In the genomic region with DNA sequence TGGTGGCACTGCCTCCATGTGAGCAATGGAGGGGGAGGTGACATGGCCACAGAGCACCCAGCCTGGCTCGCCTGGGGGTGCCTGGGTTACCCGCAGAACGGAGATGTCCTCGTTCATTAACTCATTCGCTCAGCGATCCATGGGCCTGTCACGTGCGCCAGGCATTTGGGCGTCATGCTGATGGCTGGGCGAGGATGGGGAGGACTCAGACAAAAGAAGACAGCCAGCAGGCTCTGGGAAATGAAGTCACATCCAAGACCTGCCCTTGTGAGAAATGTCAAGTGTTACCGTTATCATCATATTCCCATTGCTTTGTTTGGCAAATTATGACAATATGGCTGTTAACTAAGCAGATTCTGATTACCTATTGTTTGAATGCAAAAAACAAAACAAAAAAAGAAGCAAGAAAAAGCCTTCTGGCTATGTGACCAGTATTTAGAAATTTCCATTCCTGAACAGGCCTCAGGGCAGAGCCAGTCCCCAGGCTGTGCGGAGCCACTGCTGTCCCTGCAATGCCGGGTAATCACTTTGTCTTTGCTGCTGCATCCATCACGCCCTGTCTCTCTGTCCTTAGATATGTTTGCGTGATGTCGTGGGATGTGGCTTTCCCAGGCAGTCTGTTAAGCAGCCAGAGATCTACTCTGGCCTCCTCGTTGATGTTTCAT, we compare ENCODE assay signal across 17 cellular contexts. TPM values are rescaled to one million over a fixed set of nuclear protein-coding genes. Genes with fewer than 3 reads are reported as not detected.
DNase-seq lines count a peak whose midpoint lies in the region; ATAC-seq and TF ChIP-seq lines count a peak whose summit lies in the region.
"Had no signal": no experiment of that assay in that cellular context is flagged by ENCODE, and none has a peak within 500 bp of the region (broad histone marks: within the 10 kb centered on the region; RNA-seq: fewer than 3 reads in every experiment).

No MANE protein-coding gene starts in this region.

- H3K27me3 ChIP-seq in BLaER1, result no peaks in the 10 kb centered on the region
- H3K27me3 ChIP-seq in neuronal stem cell (ENCODE audit: control insufficient read depth in 3 of 3, insufficient read depth in 3 of 3, low read depth in 1 of 3, low read length in 3 of 3), result no peaks in the 10 kb centered on the region
- H3K27me3 ChIP-seq: upper lobe of left lung had no signal

- no peaks in the 10 kb centered on the region for H3K27me3 Mint-ChIP-seq in T-helper 17 cell
- H3K27me3 Mint-ChIP-seq: activated naive CD8-positive, alpha-beta T cell treated with anti-CD3 and anti-CD28 coated beads, Interleukin-2, amount 10 ng/mL, durations not matched to agents 7 days and 5 days; stimulated activated naive CD8-positive, alpha-beta T cell treated with anti-CD3 and anti-CD28 coated beads, Interleukin-15, amount 100 ng/mL, for 72 hours had no signal

- no peak overlapping the region for H3K4me3 ChIP-seq in BLaER1
- H3K4me3 ChIP-seq in neuronal stem cell (ENCODE audit: low read length in 2 of 2), result no peak overlapping the region
- no peak overlapping the region for H3K4me3 ChIP-seq in OCI-LY7 (ENCODE audit: low read depth, low read length, poor library complexity, severe bottlenecking)
- H3K4me3 ChIP-seq: GM23338, upper lobe of left lung had no signal

- peaks cover 2% of the 10 kb centered on the region for H3K36me3 Mint-ChIP-seq in T-helper 17 cell (ENCODE audit: low read depth)

- no peak overlapping the region for H2AK5ac ChIP-seq in neuronal stem cell (ENCODE audit: low read depth, low read length)

- CTCF ChIA-PET in OCI-LY7 (lab: Charles Lee; ENCODE audit: unreplicated experiment), result interaction anchor here (0.6 to 1.0 kb wide), 2 partner anchors 17 to 21 kb away, joined by 3 read pairs; no protein-coding TSS in a partner anchor

- H2BK12ac ChIP-seq in neuronal stem cell (ENCODE audit: low read length), result no peak overlapping the region

- H2AFZ ChIP-seq in neuronal stem cell (ENCODE audit: low read length) (no peak overlapping the region), OCI-LY7 (ENCODE audit: low read length) (no peak overlapping the region)
- H2AFZ ChIP-seq: GM23338 had no signal

- H3K27ac ChIP-seq in BLaER1, result peak overlapping the region; percentile 30
- no peak overlapping the region for H3K27ac ChIP-seq in neuronal stem cell (replicated peaks; ENCODE audit: low read length)
- H3K27ac ChIP-seq in caudate nucleus (ENCODE audit: low read depth, low read length), result no peak overlapping the region
- H3K27ac ChIP-seq in OCI-LY7 (ENCODE audit: low read depth, low read length, poor library complexity, severe bottlenecking), result no peak overlapping the region
- H3K27ac ChIP-seq: upper lobe of left lung had no signal

- intact Hi-C loops in left ventricle myocardium superior (cut with micrococcal nuclease) (no loop called here), OCI-LY7 (cut with micrococcal nuclease; ENCODE audit: unreplicated experiment) (no loop called here), posterior vena cava (cut with DNase I) (loop anchor here in 1 of 2 donors (10.0 kb wide), 1 partner anchor 202 kb away; no protein-coding TSS in a partner anchor)

- no peak overlapping the region for H2BK5ac ChIP-seq in neuronal stem cell (ENCODE audit: low read length)

- H3K27ac Mint-ChIP-seq in T-helper 17 cell, result peak overlapping the region; percentile 57
- H3K27ac Mint-ChIP-seq: activated naive CD8-positive, alpha-beta T cell treated with anti-CD3 and anti-CD28 coated beads, Interleukin-2, amount 10 ng/mL, durations not matched to agents 7 days and 5 days; activated T-helper 1 cell treated with anti-CD3 and anti-CD28 coated beads, Interleukin-12 subunit alpha, Interleukin-12 subunit beta, Interleukin-2, Interleukin-4 antibody, amounts not matched to agents 30 ng/mL and 10 ng/mL and 1 ng/mL, durations not matched to agents 14 hours and 24 hours and 36 hours; GM23338; T-helper 1 cell treated with Interleukin-12 subunit alpha and Interleukin-12 subunit beta and Interleukin-4 antibody, amounts not matched to agents 30 μg/mL and 1 μg/mL, for 36 hours had no signal

- ATAC-seq in T-helper 17 cell (no peak), left ventricle myocardium superior (peak; percentile 34)
- ATAC-seq: GM23338; stimulated activated naive CD8-positive, alpha-beta T cell treated with anti-CD3 and anti-CD28 coated beads, Interleukin-15, amount 100 ng/mL, for 72 hours had no signal

- WGBS in neuronal stem cell (ENCODE audit: extremely low coverage in 2 of 2, insufficient read length in 2 of 2, insufficient replicate concordance in 1 of 2), 2 donors, result no CpG with 5 or more reads among the region's 17 CpGs

- no TSS peak for BruUV-seq in OCI-LY7 (replicated peaks; lab: Mats Ljungman, UMichigan)

- peaks cover 11% of the 10 kb centered on the region for H3K79me1 ChIP-seq in neuronal stem cell (ENCODE audit: low read depth, low read length)

- H3K9me3 ChIP-seq in BLaER1, result no peaks in the 10 kb centered on the region
- H3K9me3 ChIP-seq in T-helper 17 cell (ENCODE audit: control insufficient read depth, low read length, poor library complexity, severe bottlenecking), result no peaks in the 10 kb centered on the region
- peaks cover 0 to 2% of the 10 kb centered on the region in 2 donors for H3K9me3 ChIP-seq in neuronal stem cell (replicated peaks in 1 of 2; ENCODE audit: control insufficient read depth in 2 of 2, insufficient read depth in 1 of 2, low read depth in 1 of 2, low read length in 2 of 2)
- no peaks in the 10 kb centered on the region for H3K9me3 ChIP-seq in OCI-LY7 (ENCODE audit: low read length)
- H3K9me3 ChIP-seq: upper lobe of left lung had no signal

- H4K8ac ChIP-seq in neuronal stem cell (ENCODE audit: low read depth, low read length), result no peak overlapping the region

- H2BK120ac ChIP-seq in neuronal stem cell (ENCODE audit: low read depth, low read length), result no peak overlapping the region

- H3K4ac ChIP-seq in neuronal stem cell (ENCODE audit: low read length), result no peak overlapping the region

- no peak overlapping the region for H4K91ac ChIP-seq in neuronal stem cell (ENCODE audit: low read depth, low read length, poor library complexity)

- H3K14ac ChIP-seq in neuronal stem cell (ENCODE audit: low read length), result peak overlapping the region; percentile 48

- no peak for TF ChIP-seq CTCF in OCI-LY7 (conservative IDR thresholded peaks at IDR 0.05; ENCODE audit: low read length)

- H3K79me2 ChIP-seq in OCI-LY7 (ENCODE audit: insufficient read depth, low read depth, low read length), result 0 out of 2 replicates have a peak, but pooled peaks cover 3% of the 10 kb centered on the region

- no peaks in the 10 kb centered on the region for H3K9me2 ChIP-seq in OCI-LY7 (ENCODE audit: insufficient read depth, low read length)

- peaks cover 29% of the 10 kb centered on the region for H3K4me1 Mint-ChIP-seq in T-helper 17 cell

- H3K4me3 Mint-ChIP-seq in T-helper 17 cell, result no peak overlapping the region
- H3K4me3 Mint-ChIP-seq: activated naive CD8-positive, alpha-beta T cell treated with anti-CD3 and anti-CD28 coated beads, Interleukin-2, amount 10 ng/mL, durations not matched to agents 7 days and 5 days; activated T-helper 1 cell treated with anti-CD3 and anti-CD28 coated beads, Interleukin-12 subunit alpha, Interleukin-12 subunit beta, Interleukin-2, Interleukin-4 antibody, amounts not matched to agents 30 ng/mL and 10 ng/mL and 1 ng/mL, durations not matched to agents 14 hours and 24 hours and 36 hours; GM23338; stimulated activated naive CD8-positive, alpha-beta T cell treated with anti-CD3 and anti-CD28 coated beads, Interleukin-15, amount 100 ng/mL, for 72 hours; T-helper 1 cell treated with Interleukin-12 subunit alpha and Interleukin-12 subunit beta and Interleukin-4 antibody, amounts not matched to agents 30 μg/mL and 1 μg/mL, for 36 hours had no signal

- DNase-seq in T-helper 17 cell, result no peak
- no peak for DNase-seq in left ventricle myocardium superior
- DNase-seq in neuronal stem cell (ENCODE audit: low spot score), result no peak
- DNase-seq in CD1c-positive myeloid dendritic cell (ENCODE audit: extremely low spot score), result no peak
- DNase-seq in caudate nucleus (lab: John Stamatoyannopoulos, UW), result no peak
- DNase-seq in OCI-LY7 (ENCODE audit: low spot score), result no peak
- no peak for DNase-seq in posterior vena cava (ENCODE audit: low spot score)
- DNase-seq: activated CD4-positive, CD25-positive, alpha-beta regulatory T cell; activated naive CD8-positive, alpha-beta T cell treated with anti-CD3 and anti-CD28 coated beads, Interleukin-2, amount 10 ng/mL, durations not matched to agents 7 days and 5 days; COR-L47; NCI-H187; stimulated activated naive CD8-positive, alpha-beta T cell treated with anti-CD3 and anti-CD28 coated beads, Interleukin-15, amount 100 ng/mL, for 72 hours; upper lobe of left lung had no signal

- H3K4me1 ChIP-seq in BLaER1 (peaks cover 92% of the 10 kb centered on the region), neuronal stem cell (ENCODE audit: control insufficient read depth in 2 of 2, insufficient read depth in 1 of 2, low read depth in 1 of 2, low read length in 2 of 2) (peaks cover 5% of the 10 kb centered on the region in 2 donors), OCI-LY7 (ENCODE audit: insufficient read depth, low read length, poor library complexity, severe bottlenecking) (peaks cover 28% of the 10 kb centered on the region)

- H2BK15ac ChIP-seq in neuronal stem cell (ENCODE audit: low read length), result no peak overlapping the region

- no peak overlapping the region for H3K18ac ChIP-seq in neuronal stem cell (ENCODE audit: low read length)

- H3K9ac ChIP-seq in BLaER1 (no peak overlapping the region), neuronal stem cell (ENCODE audit: low read depth, low read length, poor library complexity) (no peak overlapping the region)

- H3K36me3 ChIP-seq in BLaER1, result peaks cover 20% of the 10 kb centered on the region; the same call in 1 of the 2 replicates
- peaks cover 0 to 1% of the 10 kb centered on the region in 2 donors for H3K36me3 ChIP-seq in neuronal stem cell (replicated peaks in 1 of 2; ENCODE audit: control insufficient read depth in 2 of 2, insufficient read depth in 2 of 2, low read length in 2 of 2)
- no peaks in the 10 kb centered on the region; the same call in 1 of the 2 replicates for H3K36me3 ChIP-seq in OCI-LY7 (ENCODE audit: insufficient read depth, low read length)
- H3K36me3 ChIP-seq: upper lobe of left lung had no signal

- POLR2A ChIA-PET in OCI-LY7 (lab: Charles Lee), result interaction anchor here (0.7 to 1.1 kb wide), 2 partner anchors 11 to 17 kb away, joined by 3 read pairs; no protein-coding TSS in a partner anchor

- H4K20me1 ChIP-seq in BLaER1, result peaks cover 97% of the 10 kb centered on the region
- peaks cover 5% of the 10 kb centered on the region; the same call in 1 of the 2 replicates for H4K20me1 ChIP-seq in OCI-LY7 (ENCODE audit: insufficient read depth, low read length)

- H3K4me2 ChIP-seq in BLaER1 (peak overlapping the region; percentile 94), neuronal stem cell (ENCODE audit: insufficient read depth, low read length, poor library complexity, severe bottlenecking) (no peak overlapping the region), OCI-LY7 (ENCODE audit: low read length) (no peak overlapping the region)
- H3K4me2 ChIP-seq: GM23338 had no signal

- no peak overlapping the region for H3K23ac ChIP-seq in neuronal stem cell (ENCODE audit: low read depth, low read length, poor library complexity)

RNA-seq across cellular contexts. Expression of a gene that starts 57.9 kb away (rescaled TPM):
- total RNA-seq in T-helper 17 cell (10 to 100 TPM; 42.7 to 94.5 TPM), left ventricle myocardium superior (9.7 TPM), OCI-LY7 (2022) (67.5 and 70.3 TPM in 2 replicates), posterior vena cava (10 to 100 TPM; 38.2 to 45.2 TPM)
- polyA plus RNA-seq in neuronal stem cell (2013, experiment 1 of 2), result 29.4 TPM
- 31.2 TPM for polyA plus RNA-seq in neuronal stem cell (2013, experiment 2 of 2)
- 15.4 and 22.6 TPM in 2 replicates for total RNA-seq in OCI-LY7 (2014; rRNA removed; shearing (Covaris generic))
